Comparison of ENCODE assay signal across 1 cellular context in genomic region chr19:11887618-11888531, GRCh38.
TF ChIP-seq lines count a peak whose summit lies in the region.

ZNF69 (plus strand) TSS chr19:11887782; CDS start chr19:11887924, 142 bp downstream.

TF ChIP-seq in GM12878, 131 proteins besides CTCF, POLR2A, EP300 and RAD21 (continued from another document and continues in another):
- TF ChIP-seq, protein P1, sequence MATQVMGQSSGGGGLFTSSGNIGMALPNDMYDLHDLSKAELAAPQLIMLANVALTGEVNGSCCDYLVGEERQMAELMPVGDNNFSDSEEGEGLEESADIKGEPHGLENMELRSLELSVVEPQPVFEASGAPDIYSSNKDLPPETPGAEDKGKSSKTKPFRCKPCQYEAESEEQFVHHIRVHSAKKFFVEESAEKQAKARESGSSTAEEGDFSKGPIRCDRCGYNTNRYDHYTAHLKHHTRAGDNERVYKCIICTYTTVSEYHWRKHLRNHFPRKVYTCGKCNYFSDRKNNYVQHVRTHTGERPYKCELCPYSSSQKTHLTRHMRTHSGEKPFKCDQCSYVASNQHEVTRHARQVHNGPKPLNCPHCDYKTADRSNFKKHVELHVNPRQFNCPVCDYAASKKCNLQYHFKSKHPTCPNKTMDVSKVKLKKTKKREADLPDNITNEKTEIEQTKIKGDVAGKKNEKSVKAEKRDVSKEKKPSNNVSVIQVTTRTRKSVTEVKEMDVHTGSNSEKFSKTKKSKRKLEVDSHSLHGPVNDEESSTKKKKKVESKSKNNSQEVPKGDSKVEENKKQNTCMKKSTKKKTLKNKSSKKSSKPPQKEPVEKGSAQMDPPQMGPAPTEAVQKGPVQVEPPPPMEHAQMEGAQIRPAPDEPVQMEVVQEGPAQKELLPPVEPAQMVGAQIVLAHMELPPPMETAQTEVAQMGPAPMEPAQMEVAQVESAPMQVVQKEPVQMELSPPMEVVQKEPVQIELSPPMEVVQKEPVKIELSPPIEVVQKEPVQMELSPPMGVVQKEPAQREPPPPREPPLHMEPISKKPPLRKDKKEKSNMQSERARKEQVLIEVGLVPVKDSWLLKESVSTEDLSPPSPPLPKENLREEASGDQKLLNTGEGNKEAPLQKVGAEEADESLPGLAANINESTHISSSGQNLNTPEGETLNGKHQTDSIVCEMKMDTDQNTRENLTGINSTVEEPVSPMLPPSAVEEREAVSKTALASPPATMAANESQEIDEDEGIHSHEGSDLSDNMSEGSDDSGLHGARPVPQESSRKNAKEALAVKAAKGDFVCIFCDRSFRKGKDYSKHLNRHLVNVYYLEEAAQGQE (IDR thresholded peaks at IDR 0.05; ENCODE audit: low read depth, low read length) = no peak
- TF ChIP-seq ZNF274 (IDR thresholded peaks at IDR 0.05; ENCODE audit: insufficient read depth, insufficient read length) (no peak), BMI1 (IDR thresholded peaks at IDR 0.05; ENCODE audit: borderline replicate concordance) (no peak), TBL1XR1 (IDR thresholded peaks at IDR 0.05; ENCODE audit: low read depth, low read length) (no peak), SMAD5 (IDR thresholded peaks at IDR 0.05; ENCODE audit: low read depth) (no peak), PRDM15 (CRISPR knock-in tag; IDR thresholded peaks at IDR 0.05) (no peak), WRNIP1 (IDR thresholded peaks at IDR 0.05; ENCODE audit: borderline replicate concordance, low read depth, low read length) (no peak), IRF4 (IDR thresholded peaks at IDR 0.05; ENCODE audit: low read depth, low read length) (no peak), ZBED1 (IDR thresholded peaks at IDR 0.05; ENCODE audit: borderline replicate concordance) (no peak), STAT1 (conservative IDR thresholded peaks at IDR 0.05) (no peak), POU2F2 (IDR thresholded peaks at IDR 0.05; ENCODE audit: borderline replicate concordance, low read depth, low read length) (no peak), IKZF1 (conservative IDR thresholded peaks at IDR 0.05) (peak; percentile 32), MTA2 (IDR thresholded peaks at IDR 0.05; ENCODE audit: low read depth) (no peak), TCF7 (IDR thresholded peaks at IDR 0.05; ENCODE audit: borderline replicate concordance) (no peak), CREB1 (IDR thresholded peaks at IDR 0.05; ENCODE audit: low read depth) (peak; percentile 17; the same call in 1 of the 2 replicates), ZNF384 (IDR thresholded peaks at IDR 0.05; ENCODE audit: borderline replicate concordance, low read depth, low read length) (no peak), SIX5 (IDR thresholded peaks at IDR 0.05; ENCODE audit: low read depth, low read length, severe bottlenecking) (no peak), CHD2 (IDR thresholded peaks at IDR 0.05; ENCODE audit: borderline replicate concordance, low read depth, low read length) (no peak), SMC3 (IDR thresholded peaks at IDR 0.05; ENCODE audit: borderline replicate concordance, low read length) (no peak), TCF3 (IDR thresholded peaks at IDR 0.05; ENCODE audit: borderline replicate concordance, insufficient read depth, low read depth, low read length) (no peak), NR2C1 (IDR thresholded peaks at IDR 0.05) (no peak), YY1 (IDR thresholded peaks at IDR 0.05; ENCODE audit: low read depth, low read length) (no peak), RB1 (IDR thresholded peaks at IDR 0.05; ENCODE audit: borderline replicate concordance) (no peak), ELK1 (IDR thresholded peaks at IDR 0.05; ENCODE audit: low read depth, low read length) (no peak), PML (IDR thresholded peaks at IDR 0.05; ENCODE audit: low read length) (no peak), ASH2L (IDR thresholded peaks at IDR 0.05; ENCODE audit: borderline replicate concordance, low read depth) (no peak)
- TF ChIP-seq, protein P2, sequence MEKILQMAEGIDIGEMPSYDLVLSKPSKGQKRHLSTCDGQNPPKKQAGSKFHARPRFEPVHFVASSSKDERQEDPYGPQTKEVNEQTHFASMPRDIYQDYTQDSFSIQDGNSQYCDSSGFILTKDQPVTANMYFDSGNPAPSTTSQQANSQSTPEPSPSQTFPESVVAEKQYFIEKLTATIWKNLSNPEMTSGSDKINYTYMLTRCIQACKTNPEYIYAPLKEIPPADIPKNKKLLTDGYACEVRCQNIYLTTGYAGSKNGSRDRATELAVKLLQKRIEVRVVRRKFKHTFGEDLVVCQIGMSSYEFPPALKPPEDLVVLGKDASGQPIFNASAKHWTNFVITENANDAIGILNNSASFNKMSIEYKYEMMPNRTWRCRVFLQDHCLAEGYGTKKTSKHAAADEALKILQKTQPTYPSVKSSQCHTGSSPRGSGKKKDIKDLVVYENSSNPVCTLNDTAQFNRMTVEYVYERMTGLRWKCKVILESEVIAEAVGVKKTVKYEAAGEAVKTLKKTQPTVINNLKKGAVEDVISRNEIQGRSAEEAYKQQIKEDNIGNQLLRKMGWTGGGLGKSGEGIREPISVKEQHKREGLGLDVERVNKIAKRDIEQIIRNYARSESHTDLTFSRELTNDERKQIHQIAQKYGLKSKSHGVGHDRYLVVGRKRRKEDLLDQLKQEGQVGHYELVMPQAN (conservative IDR thresholded peaks at IDR 0.05) = no peak
- TF ChIP-seq, protein P3, sequence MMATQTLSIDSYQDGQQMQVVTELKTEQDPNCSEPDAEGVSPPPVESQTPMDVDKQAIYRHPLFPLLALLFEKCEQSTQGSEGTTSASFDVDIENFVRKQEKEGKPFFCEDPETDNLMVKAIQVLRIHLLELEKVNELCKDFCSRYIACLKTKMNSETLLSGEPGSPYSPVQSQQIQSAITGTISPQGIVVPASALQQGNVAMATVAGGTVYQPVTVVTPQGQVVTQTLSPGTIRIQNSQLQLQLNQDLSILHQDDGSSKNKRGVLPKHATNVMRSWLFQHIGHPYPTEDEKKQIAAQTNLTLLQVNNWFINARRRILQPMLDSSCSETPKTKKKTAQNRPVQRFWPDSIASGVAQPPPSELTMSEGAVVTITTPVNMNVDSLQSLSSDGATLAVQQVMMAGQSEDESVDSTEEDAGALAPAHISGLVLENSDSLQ (IDR thresholded peaks at IDR 0.05) = peak; percentile 96
- TF ChIP-seq, protein P4, sequence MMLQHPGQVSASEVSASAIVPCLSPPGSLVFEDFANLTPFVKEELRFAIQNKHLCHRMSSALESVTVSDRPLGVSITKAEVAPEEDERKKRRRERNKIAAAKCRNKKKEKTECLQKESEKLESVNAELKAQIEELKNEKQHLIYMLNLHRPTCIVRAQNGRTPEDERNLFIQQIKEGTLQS (IDR thresholded peaks at IDR 0.05; ENCODE audit: borderline replicate concordance, extremely low read depth, low read depth, low read length) = no peak
- TF ChIP-seq, protein P5, sequence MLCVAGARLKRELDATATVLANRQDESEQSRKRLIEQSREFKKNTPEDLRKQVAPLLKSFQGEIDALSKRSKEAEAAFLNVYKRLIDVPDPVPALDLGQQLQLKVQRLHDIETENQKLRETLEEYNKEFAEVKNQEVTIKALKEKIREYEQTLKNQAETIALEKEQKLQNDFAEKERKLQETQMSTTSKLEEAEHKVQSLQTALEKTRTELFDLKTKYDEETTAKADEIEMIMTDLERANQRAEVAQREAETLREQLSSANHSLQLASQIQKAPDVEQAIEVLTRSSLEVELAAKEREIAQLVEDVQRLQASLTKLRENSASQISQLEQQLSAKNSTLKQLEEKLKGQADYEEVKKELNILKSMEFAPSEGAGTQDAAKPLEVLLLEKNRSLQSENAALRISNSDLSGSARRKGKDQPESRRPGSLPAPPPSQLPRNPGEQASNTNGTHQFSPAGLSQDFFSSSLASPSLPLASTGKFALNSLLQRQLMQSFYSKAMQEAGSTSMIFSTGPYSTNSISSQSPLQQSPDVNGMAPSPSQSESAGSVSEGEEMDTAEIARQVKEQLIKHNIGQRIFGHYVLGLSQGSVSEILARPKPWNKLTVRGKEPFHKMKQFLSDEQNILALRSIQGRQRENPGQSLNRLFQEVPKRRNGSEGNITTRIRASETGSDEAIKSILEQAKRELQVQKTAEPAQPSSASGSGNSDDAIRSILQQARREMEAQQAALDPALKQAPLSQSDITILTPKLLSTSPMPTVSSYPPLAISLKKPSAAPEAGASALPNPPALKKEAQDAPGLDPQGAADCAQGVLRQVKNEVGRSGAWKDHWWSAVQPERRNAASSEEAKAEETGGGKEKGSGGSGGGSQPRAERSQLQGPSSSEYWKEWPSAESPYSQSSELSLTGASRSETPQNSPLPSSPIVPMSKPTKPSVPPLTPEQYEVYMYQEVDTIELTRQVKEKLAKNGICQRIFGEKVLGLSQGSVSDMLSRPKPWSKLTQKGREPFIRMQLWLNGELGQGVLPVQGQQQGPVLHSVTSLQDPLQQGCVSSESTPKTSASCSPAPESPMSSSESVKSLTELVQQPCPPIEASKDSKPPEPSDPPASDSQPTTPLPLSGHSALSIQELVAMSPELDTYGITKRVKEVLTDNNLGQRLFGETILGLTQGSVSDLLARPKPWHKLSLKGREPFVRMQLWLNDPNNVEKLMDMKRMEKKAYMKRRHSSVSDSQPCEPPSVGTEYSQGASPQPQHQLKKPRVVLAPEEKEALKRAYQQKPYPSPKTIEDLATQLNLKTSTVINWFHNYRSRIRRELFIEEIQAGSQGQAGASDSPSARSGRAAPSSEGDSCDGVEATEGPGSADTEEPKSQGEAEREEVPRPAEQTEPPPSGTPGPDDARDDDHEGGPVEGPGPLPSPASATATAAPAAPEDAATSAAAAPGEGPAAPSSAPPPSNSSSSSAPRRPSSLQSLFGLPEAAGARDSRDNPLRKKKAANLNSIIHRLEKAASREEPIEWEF (IDR thresholded peaks at IDR 0.05; ENCODE audit: insufficient replicate concordance, low read depth, low read length) = no peak
- TF ChIP-seq, protein P6, sequence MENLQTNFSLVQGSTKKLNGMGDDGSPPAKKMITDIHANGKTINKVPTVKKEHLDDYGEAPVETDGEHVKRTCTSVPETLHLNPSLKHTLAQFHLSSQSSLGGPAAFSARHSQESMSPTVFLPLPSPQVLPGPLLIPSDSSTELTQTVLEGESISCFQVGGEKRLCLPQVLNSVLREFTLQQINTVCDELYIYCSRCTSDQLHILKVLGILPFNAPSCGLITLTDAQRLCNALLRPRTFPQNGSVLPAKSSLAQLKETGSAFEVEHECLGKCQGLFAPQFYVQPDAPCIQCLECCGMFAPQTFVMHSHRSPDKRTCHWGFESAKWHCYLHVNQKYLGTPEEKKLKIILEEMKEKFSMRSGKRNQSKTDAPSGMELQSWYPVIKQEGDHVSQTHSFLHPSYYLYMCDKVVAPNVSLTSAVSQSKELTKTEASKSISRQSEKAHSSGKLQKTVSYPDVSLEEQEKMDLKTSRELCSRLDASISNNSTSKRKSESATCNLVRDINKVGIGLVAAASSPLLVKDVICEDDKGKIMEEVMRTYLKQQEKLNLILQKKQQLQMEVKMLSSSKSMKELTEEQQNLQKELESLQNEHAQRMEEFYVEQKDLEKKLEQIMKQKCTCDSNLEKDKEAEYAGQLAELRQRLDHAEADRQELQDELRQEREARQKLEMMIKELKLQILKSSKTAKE (IDR thresholded peaks at IDR 0.05; ENCODE audit: low read depth, poor library complexity, severe bottlenecking) = no peak
- TF ChIP-seq, protein P7, sequence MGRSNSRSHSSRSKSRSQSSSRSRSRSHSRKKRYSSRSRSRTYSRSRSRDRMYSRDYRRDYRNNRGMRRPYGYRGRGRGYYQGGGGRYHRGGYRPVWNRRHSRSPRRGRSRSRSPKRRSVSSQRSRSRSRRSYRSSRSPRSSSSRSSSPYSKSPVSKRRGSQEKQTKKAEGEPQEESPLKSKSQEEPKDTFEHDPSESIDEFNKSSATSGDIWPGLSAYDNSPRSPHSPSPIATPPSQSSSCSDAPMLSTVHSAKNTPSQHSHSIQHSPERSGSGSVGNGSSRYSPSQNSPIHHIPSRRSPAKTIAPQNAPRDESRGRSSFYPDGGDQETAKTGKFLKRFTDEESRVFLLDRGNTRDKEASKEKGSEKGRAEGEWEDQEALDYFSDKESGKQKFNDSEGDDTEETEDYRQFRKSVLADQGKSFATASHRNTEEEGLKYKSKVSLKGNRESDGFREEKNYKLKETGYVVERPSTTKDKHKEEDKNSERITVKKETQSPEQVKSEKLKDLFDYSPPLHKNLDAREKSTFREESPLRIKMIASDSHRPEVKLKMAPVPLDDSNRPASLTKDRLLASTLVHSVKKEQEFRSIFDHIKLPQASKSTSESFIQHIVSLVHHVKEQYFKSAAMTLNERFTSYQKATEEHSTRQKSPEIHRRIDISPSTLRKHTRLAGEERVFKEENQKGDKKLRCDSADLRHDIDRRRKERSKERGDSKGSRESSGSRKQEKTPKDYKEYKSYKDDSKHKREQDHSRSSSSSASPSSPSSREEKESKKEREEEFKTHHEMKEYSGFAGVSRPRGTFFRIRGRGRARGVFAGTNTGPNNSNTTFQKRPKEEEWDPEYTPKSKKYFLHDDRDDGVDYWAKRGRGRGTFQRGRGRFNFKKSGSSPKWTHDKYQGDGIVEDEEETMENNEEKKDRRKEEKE (IDR thresholded peaks at IDR 0.05) = no peak
